In genomic region chr17:6753565-6753964, GRCh38 we compare ENCODE assay signal across 12 cellular contexts. TPM values are rescaled to one million over a fixed set of nuclear protein-coding genes. Genes with fewer than 3 reads are reported as not detected.
DNase-seq lines count a peak whose midpoint lies in the region; FAIRE-seq and TF ChIP-seq lines count a peak whose summit lies in the region.
"Had no signal": no experiment of that assay in that cellular context is flagged by ENCODE, and none has a peak within 500 bp of the region (broad histone marks: within the 10 kb centered on the region; RNA-seq: fewer than 3 reads in every experiment).

No MANE protein-coding gene starts in this region.

- H3K27ac ChIP-seq in ascending aorta, result peak overlapping the region; percentile 82 to 85
- H3K27ac ChIP-seq in kidney (ENCODE audit: low read depth in 2 of 2, low read length in 2 of 2), result peak overlapping the region; percentile 29 to 90
- peak overlapping the region; percentile 62 for H3K27ac ChIP-seq in temporal lobe (ENCODE audit: low read depth, low read length)

- no peaks in the 10 kb centered on the region for H3K9me3 Mint-ChIP-seq in T-helper 1 cell treated with Interleukin-12 subunit alpha and Interleukin-12 subunit beta and Interleukin-4 antibody, amounts not matched to agents 30 μg/mL and 1 μg/mL, for 36 hours
- no peaks in the 10 kb centered on the region for H3K9me3 Mint-ChIP-seq in nephron progenitor cell

- H3K4me1 Mint-ChIP-seq in T-helper 1 cell treated with Interleukin-12 subunit alpha and Interleukin-12 subunit beta and Interleukin-4 antibody, amounts not matched to agents 30 μg/mL and 1 μg/mL, for 36 hours (ENCODE audit: low read depth), result peaks cover 38% of the 10 kb centered on the region
- peaks cover 25% of the 10 kb centered on the region for H3K4me1 Mint-ChIP-seq in nephron progenitor cell

- peaks cover 4 to 30% of the 10 kb centered on the region in 2 donors for H3K4me1 ChIP-seq in ascending aorta
- peaks cover 0 to 19% of the 10 kb centered on the region in 2 donors for H3K4me1 ChIP-seq in kidney (ENCODE audit: control insufficient read depth in 1 of 2, insufficient read depth in 1 of 2, low read depth in 1 of 2, low read length in 2 of 2)

- no peaks in the 10 kb centered on the region for H3K9me3 ChIP-seq in ascending aorta
- no peaks in the 10 kb centered on the region for H3K9me3 ChIP-seq in kidney (ENCODE audit: control insufficient read depth in 1 of 2, low read length in 2 of 2)

- TF ChIP-seq CTCF in ascending aorta (IDR thresholded peaks at IDR 0.05) (no peak), kidney (IDR thresholded peaks at IDR 0.05; ENCODE audit: borderline replicate concordance, extremely low read depth, insufficient read depth) (no peak), nephron progenitor cell (IDR thresholded peaks at IDR 0.05) (no peak)

- peak overlapping the region in 1 of 2 donors; percentile 35 for H3K9ac ChIP-seq in kidney (ENCODE audit: low read length in 2 of 2)

- DNase-seq in T-helper 1 cell (no peak), ascending aorta (ENCODE audit: low spot score in 2 of 2) (no peak), kidney (no peak), dedifferentiated amniotic fluid mesenchymal stem cell (ENCODE audit: extremely low spot score) (no peak), nephron progenitor cell (no peak)
- DNase-seq in stimulated activated naive CD4-positive, alpha-beta T cell treated with Interleukin-2 at 50 U/mL for 16 hours (lab: John Stamatoyannopoulos, UW), result no peak
- DNase-seq: NCI-H187 treated with DMSO at 0.1 percent for 48 hours, RPMI8226 had no signal

- H3K27me3 ChIP-seq in ascending aorta, result no peaks in the 10 kb centered on the region

- H3K36me3 ChIP-seq in ascending aorta (peaks cover 0 to 3% of the 10 kb centered on the region in 2 donors), kidney (ENCODE audit: control insufficient read depth in 1 of 2, insufficient read depth in 2 of 2, low read length in 2 of 2) (no peaks in the 10 kb centered on the region)

- H3K27me3 Mint-ChIP-seq in T-helper 1 cell treated with Interleukin-12 subunit alpha and Interleukin-12 subunit beta and Interleukin-4 antibody, amounts not matched to agents 30 μg/mL and 1 μg/mL, for 36 hours (ENCODE audit: low read depth), result peaks cover 2% of the 10 kb centered on the region
- peaks cover 26% of the 10 kb centered on the region for H3K27me3 Mint-ChIP-seq in nephron progenitor cell (ENCODE audit: low read depth, poor library complexity)

- peaks cover 25% of the 10 kb centered on the region for H3K36me3 Mint-ChIP-seq in T-helper 1 cell treated with Interleukin-12 subunit alpha and Interleukin-12 subunit beta and Interleukin-4 antibody, amounts not matched to agents 30 μg/mL and 1 μg/mL, for 36 hours (ENCODE audit: low read depth)
- no peaks in the 10 kb centered on the region for H3K36me3 Mint-ChIP-seq in nephron progenitor cell (ENCODE audit: low read depth)

- peak overlapping the region; percentile 9 for H3K4me3 Mint-ChIP-seq in T-helper 1 cell treated with Interleukin-12 subunit alpha and Interleukin-12 subunit beta and Interleukin-4 antibody, amounts not matched to agents 30 μg/mL and 1 μg/mL, for 36 hours
- no peak overlapping the region for H3K4me3 Mint-ChIP-seq in nephron progenitor cell

- intact Hi-C loops in ascending aorta (cut with DNase I), result loop anchor here (5.0 to 10.0 kb wide), 2 partner anchors 101 to 261 kb away; partner anchors contain the start of genes C17orf100, MED31 and RNASEK
- intact Hi-C loops in kidney (cut with DNase I), result no loop called here

- FAIRE-seq in kidney (lab: Jason Lieb, UNC), result no peak
- FAIRE-seq: A204.1 had no signal

- H3K4me3 ChIP-seq in ascending aorta (no peak overlapping the region), kidney (ENCODE audit: low read length in 2 of 2) (no peak overlapping the region)

- H3K27ac Mint-ChIP-seq in T-helper 1 cell treated with Interleukin-12 subunit alpha and Interleukin-12 subunit beta and Interleukin-4 antibody, amounts not matched to agents 30 μg/mL and 1 μg/mL, for 36 hours, result peak overlapping the region; percentile 64
- no peak overlapping the region for H3K27ac Mint-ChIP-seq in nephron progenitor cell

RNA-seq across cellular contexts. Expression of gene XAF1, which starts 2.3 kb away (rescaled TPM):
- total RNA-seq in ascending aorta (39.8 TPM), kidney (35.3 TPM), temporal lobe (2.2 TPM)
- 7.9 TPM for polyA plus RNA-seq in kidney (ENCODE audit: insufficient read depth, low read depth, low replicate concordance)

RNA-seq across cellular contexts. Expression of gene FBXO39, which starts 22.4 kb away (rescaled TPM):
- total RNA-seq in ascending aorta (not detected), kidney (not detected), temporal lobe (not detected)
- not detected for polyA plus RNA-seq in kidney (ENCODE audit: insufficient read depth, low read depth, low replicate concordance)
- total RNA-seq: activated CD8-positive, alpha-beta memory T cell treated with anti-CD3 and anti-CD28 coated beads for 36 hours had no signal

RNA-seq across cellular contexts. Expression of gene SLC13A5, which starts 40.4 kb away (rescaled TPM):
- total RNA-seq in ascending aorta (0.21 TPM), kidney (not detected), temporal lobe (0.49 TPM)
- polyA plus RNA-seq in kidney (ENCODE audit: insufficient read depth, low read depth, low replicate concordance), result not detected
- total RNA-seq: activated CD8-positive, alpha-beta memory T cell treated with anti-CD3 and anti-CD28 coated beads for 36 hours had no signal

Comparison
In these comparisons a context has a peak if more than half of its experiments do, and no peak if none do; other contexts are left out.
1. RNA of gene XAF1, which starts 2.3 kb away (total RNA-seq): 39.8 TPM in ascending aorta (single experiment) and 35.3 TPM in kidney (single experiment); 2.2 TPM in temporal lobe (single experiment); every median in the first group is over 10 times any median in the second.
2. Peak in every context shown above with its lines, with median percentiles within 50 percentile points of each other: H3K27ac ChIP-seq.